Comparison of ENCODE assay signal across 9 cellular contexts in the genomic region with DNA sequence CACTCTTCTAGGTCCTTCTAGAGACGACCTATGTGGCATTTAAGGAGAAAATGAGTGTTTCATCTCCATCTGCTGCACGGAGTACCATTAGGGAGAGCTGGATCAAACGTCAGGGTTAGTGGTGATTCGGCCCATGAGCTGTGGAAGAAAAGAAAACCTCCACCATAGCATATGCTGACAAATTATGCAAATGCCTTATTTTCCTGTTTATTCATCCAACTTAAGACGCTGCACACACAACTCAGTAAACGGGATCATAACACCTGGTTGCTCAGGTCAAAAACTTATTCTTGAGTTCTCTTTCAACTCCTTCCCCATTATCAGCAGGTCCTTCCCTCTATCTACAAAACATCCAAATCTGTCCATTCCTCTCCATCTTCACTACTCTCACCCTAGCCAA. TPM values are rescaled to one million over a fixed set of nuclear protein-coding genes. Genes with fewer than 3 reads are reported as not detected.
DNase-seq lines count a peak whose midpoint lies in the region; ATAC-seq and TF ChIP-seq lines count a peak whose summit lies in the region.
"Had no signal": no experiment of that assay in that cellular context is flagged by ENCODE, and none has a peak within 500 bp of the region (broad histone marks: within the 10 kb centered on the region; RNA-seq: fewer than 3 reads in every experiment).

No MANE protein-coding gene starts in this region.

- peaks cover 3% of the 10 kb centered on the region for H3K27me3 ChIP-seq in cardiac muscle cell
- H3K27me3 ChIP-seq in heart right ventricle, result no peaks in the 10 kb centered on the region
- H3K27me3 ChIP-seq in SU-DHL-6 (ENCODE audit: low read length), result no peaks in the 10 kb centered on the region
- H3K27me3 ChIP-seq in stomach smooth muscle (ENCODE audit: control insufficient read depth in 1 of 2, insufficient read depth in 2 of 2, low read length in 2 of 2), result no peaks in the 10 kb centered on the region
- no peaks in the 10 kb centered on the region for H3K27me3 ChIP-seq in sigmoid colon

- TF ChIP-seq CTCF in cardiac muscle cell (IDR thresholded peaks at IDR 0.05; ENCODE audit: low read depth, low read length) (no peak), heart right ventricle (IDR thresholded peaks at IDR 0.05) (no peak), SU-DHL-6 (IDR thresholded peaks at IDR 0.05; ENCODE audit: insufficient read depth, low read length, poor library complexity, severe bottlenecking) (no peak), sigmoid colon (IDR thresholded peaks at IDR 0.05) (no peak)

- peak overlapping the region; percentile 99 for H2AFZ ChIP-seq in SU-DHL-6 (ENCODE audit: low read depth, low read length, severe bottlenecking)

- 0 out of 2 replicates have a peak, but pooled peaks cover 4% of the 10 kb centered on the region for H3F3A ChIP-seq in SU-DHL-6 (ENCODE audit: insufficient read depth)

- H4K20me1 ChIP-seq in SU-DHL-6 (ENCODE audit: low read depth, low read length), result no peaks in the 10 kb centered on the region; the same call in 1 of the 2 replicates

- 64 to 73% methylated on average over 6 of the region's 6 CpGs for WGBS in heart right ventricle, 2 donors
- 74 to 82% methylated on average over 6 of the region's 6 CpGs for WGBS in sigmoid colon, 2 donors

- H3K79me2 ChIP-seq in SU-DHL-6 (ENCODE audit: insufficient read depth, low read length), result peaks cover 11% of the 10 kb centered on the region

- H3K9me3 ChIP-seq in cardiac muscle cell (ENCODE audit: low read depth) (no peaks in the 10 kb centered on the region), heart right ventricle (no peaks in the 10 kb centered on the region), SU-DHL-6 (ENCODE audit: insufficient read depth, low read length) (no peaks in the 10 kb centered on the region), stomach smooth muscle (ENCODE audit: control insufficient read depth in 2 of 2, low read length in 2 of 2) (no peaks in the 10 kb centered on the region), sigmoid colon (no peaks in the 10 kb centered on the region)

- DNase-seq in cardiac muscle cell (ENCODE audit: low read depth in 1 of 2, low spot score in 1 of 2) (no peak), heart right ventricle (no peak), NCI-H2107 (lab: John Stamatoyannopoulos, UW) (no peak), sigmoid colon (no peak)

- no peak overlapping the region for H3K27ac ChIP-seq in cardiac muscle cell
- H3K27ac ChIP-seq in heart right ventricle, result no peak overlapping the region
- H3K27ac ChIP-seq in SU-DHL-6 (ENCODE audit: low read depth, low read length), result no peak overlapping the region
- peak overlapping the region; percentile 75 for H3K27ac ChIP-seq in stomach smooth muscle (ENCODE audit: low read length)
- no peak overlapping the region for H3K27ac ChIP-seq in sigmoid colon

- ATAC-seq in heart right ventricle (no peak), GM18873 (IDR thresholded peaks at IDR 0.05; ENCODE audit: low FRiP score, unreplicated experiment) (no peak)

- no peaks in the 10 kb centered on the region for H3K36me3 ChIP-seq in cardiac muscle cell
- H3K36me3 ChIP-seq in heart right ventricle, result no peaks in the 10 kb centered on the region
- no peaks in the 10 kb centered on the region for H3K36me3 ChIP-seq in SU-DHL-6 (ENCODE audit: low read length)
- H3K36me3 ChIP-seq in stomach smooth muscle (ENCODE audit: control insufficient read depth in 2 of 2, insufficient read depth in 2 of 2, low read length in 2 of 2), result no peaks in the 10 kb centered on the region
- no peaks in the 10 kb centered on the region for H3K36me3 ChIP-seq in sigmoid colon

- no peaks in the 10 kb centered on the region for H3K9me2 ChIP-seq in SU-DHL-6 (replicated peaks; ENCODE audit: insufficient read depth, low read length)

- intact Hi-C loops in heart right ventricle (cut with DNase I) (loop anchor here in 5 of 10 donors (5.0 to 10.0 kb wide), 4 partner anchors 52 to 291 kb away; a partner anchor contains a TSS), sigmoid colon (cut with DNase I) (no loop called here)

- H3K4me2 ChIP-seq in SU-DHL-6 (ENCODE audit: low read depth, low read length, poor library complexity, severe bottlenecking), result peak overlapping the region; percentile 80

- TF ChIP-seq EP300 in sigmoid colon (IDR thresholded peaks at IDR 0.05), result no peak

- peak overlapping the region; percentile 82 for H3K4me3 ChIP-seq in cardiac muscle cell
- H3K4me3 ChIP-seq in heart right ventricle, result peak overlapping the region in 3 of 10 donors; percentile 90 to 100 (median 99)
- H3K4me3 ChIP-seq in SU-DHL-6 (ENCODE audit: insufficient read depth, low read length, poor library complexity, severe bottlenecking), result no peak overlapping the region
- peak overlapping the region; percentile 63 for H3K4me3 ChIP-seq in iPS-11a (ENCODE audit: low read depth, low read length)
- H3K4me3 ChIP-seq in stomach smooth muscle (ENCODE audit: low read length in 2 of 2), result peak overlapping the region; percentile 82 to 87
- H3K4me3 ChIP-seq in sigmoid colon, result no peak overlapping the region

- peaks cover 5% of the 10 kb centered on the region for H3K4me1 ChIP-seq in cardiac muscle cell (ENCODE audit: low read depth)
- H3K4me1 ChIP-seq in heart right ventricle, result peaks cover 0 to 40% (median 32%) of the 10 kb centered on the region in 9 donors
- H3K4me1 ChIP-seq in stomach smooth muscle (ENCODE audit: control insufficient read depth, insufficient read depth, low read length), result peaks cover 19% of the 10 kb centered on the region
- peaks cover 0 to 32% (median 22%) of the 10 kb centered on the region in 4 donors for H3K4me1 ChIP-seq in sigmoid colon

- no peak for TF ChIP-seq POLR2A in sigmoid colon (IDR thresholded peaks at IDR 0.05)

- H3K9ac ChIP-seq in SU-DHL-6 (ENCODE audit: low read length), result no peak overlapping the region; the same call in 1 of the 2 replicates
- no peak overlapping the region for H3K9ac ChIP-seq in stomach smooth muscle (ENCODE audit: low read length in 2 of 2)

RNA-seq across cellular contexts. Expression of a gene that starts 1.3 kb away (rescaled TPM):
- total RNA-seq in cardiac muscle cell (14.5 and 14.7 TPM in 2 replicates), heart right ventricle (10 to 100 TPM in 8 of 10 donors, 1 to 10 TPM in 2; 9.8 to 13.0 (median 11.3) TPM), sigmoid colon (10 to 100 TPM; 19.3 to 27.1 (median 21.4) TPM)
- polyA plus RNA-seq in cardiac muscle cell (6.3 and 7.0 TPM in 2 replicates), heart right ventricle (10 to 100 TPM in 1 of 2 donors, 1 to 10 TPM in 1; 7.5 to 12.6 TPM), sigmoid colon (1 to 10 TPM; 2.8 to 7.5 (median 4.2) TPM)

RNA-seq across cellular contexts. Expression of a gene that starts 5.7 kb away (rescaled TPM):
- total RNA-seq in cardiac muscle cell (not detected in 2 replicates), heart right ventricle (not detected), sigmoid colon (not detected)
- polyA plus RNA-seq in cardiac muscle cell (0.26 TPM in 1 of 2 replicates, not detected in the other), heart right ventricle (not detected), sigmoid colon (not detected)
- total RNA-seq: lung had no signal
- polyA plus RNA-seq: lung had no signal

RNA-seq across cellular contexts. Expression of a gene that starts 53.5 kb away (rescaled TPM):
- 248 and 286 TPM in 2 replicates for total RNA-seq in cardiac muscle cell
- polyA plus RNA-seq in cardiac muscle cell, result 338 and 400 TPM in 2 replicates
- total RNA-seq in heart right ventricle, result 1,000 to 10,000 TPM in 5 of 10 donors, 100 to 1,000 TPM in 5; 648 to 1,183 (median 997) TPM
- 100 to 1,000 TPM; 183 to 266 TPM for polyA plus RNA-seq in heart right ventricle
- 100 to 1,000 TPM; 179 to 220 (median 205) TPM for total RNA-seq in sigmoid colon
- 100 to 1,000 TPM; 260 to 453 (median 320) TPM for polyA plus RNA-seq in sigmoid colon

Comparison
In these comparisons a context has a peak if more than half of its experiments do, and no peak if none do; other contexts are left out.
1. H3K4me3 ChIP-seq: peak in cardiac muscle cell (single experiment), iPS-11a (single experiment) and stomach smooth muscle (2 of 2); none in SU-DHL-6 (single experiment) and sigmoid colon (0 of 4).